8 cellular contexts compared by ENCODE assay signal in genomic region chr6:149079911-149080501, GRCh38.
DNase-seq lines count a peak whose midpoint lies in the region; ATAC-seq and TF ChIP-seq lines count a peak whose summit lies in the region.

No MANE protein-coding gene starts in this region.

- H3K9me3 Mint-ChIP-seq in activated CD8-positive, alpha-beta T cell treated with anti-CD3 and anti-CD28 coated beads, Interleukin-2, amount 10 ng/mL, durations not matched to agents 7 days and 5 days (ENCODE audit: insufficient read depth), result no peaks in the 10 kb centered on the region
- no peaks in the 10 kb centered on the region for H3K9me3 Mint-ChIP-seq in activated CD8-positive, alpha-beta T cell treated with anti-CD3 and anti-CD28 coated beads for 36 hours
- H3K9me3 Mint-ChIP-seq in natural killer cell treated with Interleukin-12 subunit alpha and Interleukin-12 subunit beta and Interleukin-15 and Interleukin-18, amount 100 ng/mL, for 72 hours, result no peaks in the 10 kb centered on the region

- peaks cover 24% of the 10 kb centered on the region for H3K36me3 Mint-ChIP-seq in activated CD8-positive, alpha-beta T cell treated with anti-CD3 and anti-CD28 coated beads, Interleukin-2, amount 10 ng/mL, durations not matched to agents 7 days and 5 days (ENCODE audit: low read depth)
- H3K36me3 Mint-ChIP-seq in activated CD8-positive, alpha-beta T cell treated with anti-CD3 and anti-CD28 coated beads for 36 hours (ENCODE audit: low read depth), result no peaks in the 10 kb centered on the region
- no peaks in the 10 kb centered on the region for H3K36me3 Mint-ChIP-seq in natural killer cell treated with Interleukin-12 subunit alpha and Interleukin-12 subunit beta and Interleukin-15 and Interleukin-18, amount 100 ng/mL, for 72 hours

- DNase-seq in activated CD8-positive, alpha-beta T cell treated with anti-CD3 and anti-CD28 coated beads, Interleukin-2, amount 10 ng/mL, durations not matched to agents 7 days and 5 days, result no peak
- no peak for DNase-seq in activated CD8-positive, alpha-beta T cell treated with anti-CD3 and anti-CD28 coated beads for 36 hours
- DNase-seq in breast epithelium (ENCODE audit: low spot score in 2 of 2) (peak; percentile 57 to 65), lower lobe of right lung (no peak), ureter (ENCODE audit: low spot score) (peak; percentile 76), GM13977 (ENCODE audit: low spot score) (no peak)
- DNase-seq in natural killer cell treated with Interleukin-12 subunit alpha and Interleukin-12 subunit beta and Interleukin-15 and Interleukin-18, amount 100 ng/mL, for 72 hours (ENCODE audit: low spot score), result no peak

- peaks cover 73% of the 10 kb centered on the region for H3K4me1 Mint-ChIP-seq in activated CD8-positive, alpha-beta T cell treated with anti-CD3 and anti-CD28 coated beads, Interleukin-2, amount 10 ng/mL, durations not matched to agents 7 days and 5 days (ENCODE audit: low read depth)
- H3K4me1 Mint-ChIP-seq in activated CD8-positive, alpha-beta T cell treated with anti-CD3 and anti-CD28 coated beads for 36 hours (ENCODE audit: low read depth), result peaks cover 61% of the 10 kb centered on the region
- H3K4me1 Mint-ChIP-seq in natural killer cell treated with Interleukin-12 subunit alpha and Interleukin-12 subunit beta and Interleukin-15 and Interleukin-18, amount 100 ng/mL, for 72 hours (ENCODE audit: low read depth in 2 of 2), result peaks cover 24 to 26% of the 10 kb centered on the region in 2 donors

- POLR2A ChIA-PET in activated CD8-positive, alpha-beta T cell treated with anti-CD3 and anti-CD28 coated beads, Interleukin-2, amount 10 ng/mL, durations not matched to agents 7 days and 5 days (lab: Charles Lee), result interaction anchor here (1.1 to 1.4 kb wide), 2 partner anchors 14 to 238 kb away, joined by 3 to 4 read pairs; partner anchors contain the start of gene TAB2
- POLR2A ChIA-PET in activated CD8-positive, alpha-beta T cell treated with anti-CD3 and anti-CD28 coated beads for 36 hours (lab: Charles Lee), result interaction anchor here (1.9 kb wide), 1 partner anchor 13 kb away, joined by 7 read pairs; no protein-coding TSS in a partner anchor

- in situ Hi-C loops in GM13977 (cut with MboI; ENCODE audit: low pct_unique_long_range_greater_than_20kb, low sequenced_read_pairs, unreplicated experiment), result loop anchor here (10.0 kb wide), 1 partner anchor 345 kb away; no protein-coding TSS in a partner anchor

- no peak overlapping the region for H3K4me3 Mint-ChIP-seq in activated CD8-positive, alpha-beta T cell treated with anti-CD3 and anti-CD28 coated beads, Interleukin-2, amount 10 ng/mL, durations not matched to agents 7 days and 5 days
- no peak overlapping the region for H3K4me3 Mint-ChIP-seq in activated CD8-positive, alpha-beta T cell treated with anti-CD3 and anti-CD28 coated beads for 36 hours
- H3K4me3 Mint-ChIP-seq in natural killer cell treated with Interleukin-12 subunit alpha and Interleukin-12 subunit beta and Interleukin-15 and Interleukin-18, amount 100 ng/mL, for 72 hours, result no peak overlapping the region

- H3K9me3 ChIP-seq in breast epithelium (no peaks in the 10 kb centered on the region), lower lobe of right lung (no peaks in the 10 kb centered on the region)

- H3K36me3 ChIP-seq in breast epithelium (no peaks in the 10 kb centered on the region), lower lobe of right lung (no peaks in the 10 kb centered on the region)

- TF ChIP-seq CTCF in activated CD8-positive, alpha-beta T cell treated with anti-CD3 and anti-CD28 coated beads for 36 hours (IDR thresholded peaks at IDR 0.05), result no peak
- TF ChIP-seq CTCF in breast epithelium (IDR thresholded peaks at IDR 0.05) (no peak), lower lobe of right lung (IDR thresholded peaks at IDR 0.05) (no peak), GM13977 (IDR thresholded peaks at IDR 0.05; ENCODE audit: extremely low read depth, insufficient read depth, missing control alignments) (no peak)

- intact Hi-C loops in activated CD8-positive, alpha-beta T cell treated with anti-CD3 and anti-CD28 coated beads for 36 hours (cut with micrococcal nuclease), result loop anchor here (5.0 kb wide), 2 partner anchors 152 to 237 kb away; partner anchors contain the start of gene TAB2
- intact Hi-C loops in breast epithelium (cut with DNase I; ENCODE audit: low total_unique reads), result no loop called here
- intact Hi-C loops in lower lobe of right lung (cut with DNase I), result loop anchor here (5.0 kb wide), 1 partner anchor 352 kb away; no protein-coding TSS in a partner anchor

- no peak for ATAC-seq in activated CD8-positive, alpha-beta T cell treated with anti-CD3 and anti-CD28 coated beads, Interleukin-2, amount 10 ng/mL, durations not matched to agents 7 days and 5 days
- ATAC-seq in activated CD8-positive, alpha-beta T cell treated with anti-CD3 and anti-CD28 coated beads for 36 hours, result no peak
- peak; percentile 75 to 76 for ATAC-seq in lower lobe of right lung
- ATAC-seq in natural killer cell treated with Interleukin-12 subunit alpha and Interleukin-12 subunit beta and Interleukin-15 and Interleukin-18, amount 100 ng/mL, for 72 hours, result no peak
- no peak for ATAC-seq in GM19328 (IDR thresholded peaks at IDR 0.05; ENCODE audit: unreplicated experiment)

- H3K27ac Mint-ChIP-seq in activated CD8-positive, alpha-beta T cell treated with anti-CD3 and anti-CD28 coated beads, Interleukin-2, amount 10 ng/mL, durations not matched to agents 7 days and 5 days, result peak overlapping the region; percentile 45
- no peak overlapping the region for H3K27ac Mint-ChIP-seq in activated CD8-positive, alpha-beta T cell treated with anti-CD3 and anti-CD28 coated beads for 36 hours
- H3K27ac Mint-ChIP-seq in natural killer cell treated with Interleukin-12 subunit alpha and Interleukin-12 subunit beta and Interleukin-15 and Interleukin-18, amount 100 ng/mL, for 72 hours, result peak overlapping the region in 1 of 2 donors; percentile 62

- TF ChIP-seq POLR2A in breast epithelium (IDR thresholded peaks at IDR 0.05), result no peak

- CTCF ChIA-PET in activated CD8-positive, alpha-beta T cell treated with anti-CD3 and anti-CD28 coated beads, Interleukin-2, amount 10 ng/mL, durations not matched to agents 7 days and 5 days (lab: Charles Lee), result interaction anchor here (0.6 to 2.1 kb wide), 16 partner anchors 11 to 437 kb away, joined by 3 to 23 read pairs (median 4); no protein-coding TSS in a partner anchor
- CTCF ChIA-PET in activated CD8-positive, alpha-beta T cell treated with anti-CD3 and anti-CD28 coated beads for 36 hours (lab: Charles Lee), result interaction anchor here (0.7 to 2.6 kb wide), 9 partner anchors 12 to 353 kb away, joined by 3 to 29 read pairs (median 4); no protein-coding TSS in a partner anchor

- H3K4me3 ChIP-seq in breast epithelium (no peak overlapping the region), lower lobe of right lung (no peak overlapping the region)

- H3K4me1 ChIP-seq in breast epithelium, result no peaks in the 10 kb centered on the region
- peaks cover 19% of the 10 kb centered on the region for H3K4me1 ChIP-seq in lower lobe of right lung

- H3K27me3 Mint-ChIP-seq in activated CD8-positive, alpha-beta T cell treated with anti-CD3 and anti-CD28 coated beads, Interleukin-2, amount 10 ng/mL, durations not matched to agents 7 days and 5 days (ENCODE audit: low read depth), result no peaks in the 10 kb centered on the region
- H3K27me3 Mint-ChIP-seq in activated CD8-positive, alpha-beta T cell treated with anti-CD3 and anti-CD28 coated beads for 36 hours, result no peaks in the 10 kb centered on the region
- no peaks in the 10 kb centered on the region for H3K27me3 Mint-ChIP-seq in natural killer cell treated with Interleukin-12 subunit alpha and Interleukin-12 subunit beta and Interleukin-15 and Interleukin-18, amount 100 ng/mL, for 72 hours

- H3K27me3 ChIP-seq in breast epithelium, result no peaks in the 10 kb centered on the region
- no peaks in the 10 kb centered on the region for H3K27me3 ChIP-seq in lower lobe of right lung (ENCODE audit: low read depth)

- H3K27ac ChIP-seq in breast epithelium, result peak overlapping the region; percentile 34 to 82
- peak overlapping the region; percentile 2 for H3K27ac ChIP-seq in lower lobe of right lung

Comparison
In these comparisons a context has a peak if more than half of its experiments do, and no peak if none do; other contexts are left out.
1. ATAC-seq: peak in lower lobe of right lung (2 of 2); none in activated CD8-positive, alpha-beta T cell treated with anti-CD3 and anti-CD28 coated beads, Interleukin-2, amount 10 ng/mL, durations not matched to agents 7 days and 5 days (single experiment), activated CD8-positive, alpha-beta T cell treated with anti-CD3 and anti-CD28 coated beads for 36 hours (single experiment), natural killer cell treated with Interleukin-12 subunit alpha and Interleukin-12 subunit beta and Interleukin-15 and Interleukin-18, amount 100 ng/mL, for 72 hours (0 of 2) and GM19328 (single experiment).
2. DNase-seq: peak in breast epithelium (2 of 2) and ureter (single experiment); none in activated CD8-positive, alpha-beta T cell treated with anti-CD3 and anti-CD28 coated beads, Interleukin-2, amount 10 ng/mL, durations not matched to agents 7 days and 5 days (single experiment), activated CD8-positive, alpha-beta T cell treated with anti-CD3 and anti-CD28 coated beads for 36 hours (single experiment), lower lobe of right lung (single experiment), GM13977 (single experiment) and natural killer cell treated with Interleukin-12 subunit alpha and Interleukin-12 subunit beta and Interleukin-15 and Interleukin-18, amount 100 ng/mL, for 72 hours (single experiment).